Comparison of ENCODE assay signal across 27 cellular contexts in genomic region chr2:406231-406630, GRCh38.
"Had no signal": no experiment of that assay in that cellular context is flagged by ENCODE, and none has a peak within 500 bp of the region (broad histone marks: within the 10 kb centered on the region; RNA-seq: fewer than 3 reads in every experiment).

No MANE protein-coding gene starts in this region.

- FAIRE-seq: endometrium, frontal cortex, keratinocyte had no signal

- H3K27me3 Mint-ChIP-seq: dendritic cell treated with granulocyte-macrophage colony-stimulating factor and Interleukin-4, amounts not matched to agents 40 ng/mL and 50 ng/mL, for 4 days; stimulated activated naive CD8-positive, alpha-beta T cell treated with anti-CD3 and anti-CD28 coated beads, Interleukin-15, Interleukin-2, amounts not matched to agents 100 ng/mL and 50 ng/mL, for 24 hours had no signal

- H3K36me3 ChIP-seq: colonic mucosa, lower lobe of right lung, ovary, spleen, thoracic aorta, tibial nerve, upper lobe of right lung, uterus had no signal

- H3K27ac Mint-ChIP-seq: dendritic cell treated with granulocyte-macrophage colony-stimulating factor and Interleukin-4, amounts not matched to agents 40 ng/mL and 50 ng/mL, for 4 days; immature natural killer cell; naive thymus-derived CD8-positive, alpha-beta T cell; nephron progenitor cell; stimulated activated naive B cell treated with anti-CD40 and anti-IgM and Interleukin-4, amounts not matched to agents 10 μg/mL and 1 μg/mL and 100 μg/mL, for 72 hours; stimulated activated naive CD8-positive, alpha-beta T cell treated with anti-CD3 and anti-CD28 coated beads, Interleukin-15, Interleukin-2, amounts not matched to agents 100 ng/mL and 50 ng/mL, for 24 hours had no signal

- ATAC-seq: left ventricle myocardium superior; lower lobe of right lung; naive thymus-derived CD8-positive, alpha-beta T cell; psoas muscle; right cardiac atrium; stimulated activated naive B cell treated with anti-CD40 and anti-IgM and Interleukin-4, amounts not matched to agents 10 μg/mL and 1 μg/mL and 100 μg/mL, for 72 hours; upper lobe of right lung had no signal

- H3K4me3 ChIP-seq: colonic mucosa, lower lobe of right lung, ovary, psoas muscle, skin epidermis, spleen, thoracic aorta, tibial nerve, upper lobe of right lung, uterus had no signal

- DNase-seq: colonic mucosa; effector memory CD4-positive, alpha-beta T cell; erythroblast; hypothalamus; immature natural killer cell; left ventricle myocardium superior; lower lobe of right lung; naive thymus-derived CD8-positive, alpha-beta T cell; nephron progenitor cell; occipital lobe; ovary; posterior cingulate gyrus; psoas muscle; right cardiac atrium; spleen; stimulated activated CD4-positive, alpha-beta T cell treated with anti-CD3 and anti-CD28 coated beads, Interleukin-4, amount 100 ng/mL, for 4 hours; stimulated activated naive B cell treated with anti-CD40 and anti-IgM and Interleukin-4, amounts not matched to agents 10 μg/mL and 1 μg/mL and 100 μg/mL, for 72 hours; upper lobe of right lung; uterus had no signal

- H3K4me1 Mint-ChIP-seq: stimulated activated naive B cell treated with anti-CD40 and anti-IgM and Interleukin-4, amounts not matched to agents 10 μg/mL and 1 μg/mL and 100 μg/mL, for 72 hours had no signal

- H3K27me3 ChIP-seq: colonic mucosa, ovary, spleen, tibial nerve, uterus had no signal

- H3K4me3 Mint-ChIP-seq: dendritic cell treated with granulocyte-macrophage colony-stimulating factor and Interleukin-4, amounts not matched to agents 40 ng/mL and 50 ng/mL, for 4 days; immature natural killer cell; naive thymus-derived CD8-positive, alpha-beta T cell; nephron progenitor cell; stimulated activated naive B cell treated with anti-CD40 and anti-IgM and Interleukin-4, amounts not matched to agents 10 μg/mL and 1 μg/mL and 100 μg/mL, for 72 hours; stimulated activated naive CD8-positive, alpha-beta T cell treated with anti-CD3 and anti-CD28 coated beads, Interleukin-15, Interleukin-2, amounts not matched to agents 100 ng/mL and 50 ng/mL, for 24 hours had no signal
